In genomic region chr4:142345909-142346308, GRCh38 we compare ENCODE assay signal across 1 cellular context.
TF ChIP-seq lines count a peak whose summit lies in the region.

No MANE protein-coding gene starts in this region.

TF ChIP-seq in HEK293, 187 proteins besides CTCF, POLR2A, EP300 and RAD21 (continued from another document):
- TF ChIP-seq INSM2 (tag by site-specific recombination; IDR thresholded peaks at IDR 0.05) (no peak), FEZF1 (tag by site-specific recombination; IDR thresholded peaks at IDR 0.05) (peak; percentile 50), ZBTB44 (tag by site-specific recombination; IDR thresholded peaks at IDR 0.05) (peak; percentile 66), ZNF623 (tag by site-specific recombination; IDR thresholded peaks at IDR 0.05) (no peak), ZNF311 (tag by site-specific recombination; IDR thresholded peaks at IDR 0.05; ENCODE audit: borderline replicate concordance) (no peak), ZNF404 (tag by site-specific recombination; IDR thresholded peaks at IDR 0.05) (no peak), GFI1B (tag by site-specific recombination; IDR thresholded peaks at IDR 0.05) (no peak), ZNF843 (tag by site-specific recombination; IDR thresholded peaks at IDR 0.05) (peak; percentile 45; the same call in 1 of the 2 replicates), PRDM6 (tag by site-specific recombination; IDR thresholded peaks at IDR 0.05) (peak; percentile 38), KLF8 (tag by site-specific recombination; IDR thresholded peaks at IDR 0.05) (no peak), SETDB1 (IDR thresholded peaks at IDR 0.05; ENCODE audit: insufficient read length, low read length) (no peak), ZNF10 (tag by site-specific recombination; IDR thresholded peaks at IDR 0.05) (no peak), ZNF670 (tag by site-specific recombination; IDR thresholded peaks at IDR 0.05; ENCODE audit: low read depth) (no peak), OSR2 (tag by site-specific recombination; IDR thresholded peaks at IDR 0.05) (peak; percentile 75), EGR2 (tag by site-specific recombination; IDR thresholded peaks at IDR 0.05; ENCODE audit: low read depth) (no peak)
